Comparison of ENCODE assay signal across 8 cellular contexts in the genomic region with DNA sequence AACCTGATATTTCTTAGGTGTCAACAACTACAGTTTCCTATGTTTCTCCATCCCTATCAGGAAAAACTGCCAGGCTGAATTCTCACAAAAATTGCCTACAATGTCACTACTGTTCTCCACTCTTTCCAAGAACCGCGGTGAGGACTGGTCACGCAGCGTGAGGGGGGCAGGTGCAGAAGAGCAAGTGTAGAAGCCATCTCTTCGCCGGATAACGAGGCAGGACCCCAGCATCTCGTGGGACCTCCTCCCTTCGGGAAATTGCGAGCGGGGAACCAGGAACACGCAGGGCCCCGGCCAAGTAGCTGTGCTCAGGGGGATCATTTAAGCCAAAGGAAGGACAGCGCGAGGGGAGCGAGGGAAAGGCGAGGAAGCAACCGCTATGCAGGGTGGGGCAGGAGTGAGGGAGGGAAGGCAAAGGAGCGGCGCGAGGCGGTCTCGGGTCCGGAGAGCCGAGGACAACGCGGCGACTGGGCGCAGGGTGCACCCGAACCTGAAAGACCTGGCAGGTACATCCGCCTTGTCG. TPM values are rescaled to one million over a fixed set of nuclear protein-coding genes. Genes with fewer than 3 reads are reported as not detected.
DNase-seq lines count a peak whose midpoint lies in the region; ATAC-seq and TF ChIP-seq lines count a peak whose summit lies in the region.

No MANE protein-coding gene starts in this region.

- no peak for TF ChIP-seq EP300 in ovary (IDR thresholded peaks at IDR 0.05)

- peak; percentile 36 for DNase-seq in activated CD4-positive, alpha-beta memory T cell treated with anti-CD3 and anti-CD28 coated beads for 36 hours
- DNase-seq in foreskin fibroblast (peak in 1 of 2 donors; percentile 42), ovary (peak in 1 of 5 donors; percentile 19), activated gamma-delta T cell (lab: John Stamatoyannopoulos, UW) (no peak), NCI-H2029 treated with DMSO at 0.1 percent for 48 hours (lab: John Stamatoyannopoulos, UW) (no peak)

- H3K4me1 ChIP-seq in DOHH2 (ENCODE audit: control insufficient read depth, low read length) (peaks cover 36% of the 10 kb centered on the region), ovary (ENCODE audit: insufficient read depth) (peaks cover 3% of the 10 kb centered on the region)

- WGBS in ovary, 3 donors, result 0 to 1% (median 0%) methylated on average over 32 of the region's 32 CpGs

- H3K27me3 Mint-ChIP-seq in activated CD4-positive, alpha-beta memory T cell treated with anti-CD3 and anti-CD28 coated beads for 36 hours, result no peaks in the 10 kb centered on the region

- peaks cover 55% of the 10 kb centered on the region for H3K79me2 ChIP-seq in DOHH2 (ENCODE audit: control insufficient read depth, low read length)

- H3K4me1 Mint-ChIP-seq in activated CD4-positive, alpha-beta memory T cell treated with anti-CD3 and anti-CD28 coated beads for 36 hours (ENCODE audit: low read depth), result peaks cover 61% of the 10 kb centered on the region

- peak overlapping the region; percentile 99 for H3K4me2 ChIP-seq in DOHH2 (ENCODE audit: low read length)

- H3K4me3 ChIP-seq in DOHH2 (ENCODE audit: low read length), result peak overlapping the region; percentile 98
- H3K4me3 ChIP-seq in foreskin fibroblast (ENCODE audit: low read depth in 1 of 2, low read length in 2 of 2), result peak overlapping the region; percentile 86 to 90
- peak overlapping the region; percentile 93 for H3K4me3 ChIP-seq in ovary

- peaks cover 11% of the 10 kb centered on the region for H4K20me1 ChIP-seq in DOHH2 (ENCODE audit: control insufficient read depth, insufficient read depth, low read depth, low read length)

- TF ChIP-seq CTCF in DOHH2 (IDR thresholded peaks at IDR 0.05; ENCODE audit: low read depth, low read length, poor library complexity, severe bottlenecking), result no peak
- no peak for TF ChIP-seq CTCF in foreskin fibroblast (IDR thresholded peaks at IDR 0.05; ENCODE audit: low read depth, low read length)
- TF ChIP-seq CTCF in ovary (IDR thresholded peaks at IDR 0.05), result no peak

- intact Hi-C loops in activated CD4-positive, alpha-beta memory T cell treated with anti-CD3 and anti-CD28 coated beads for 36 hours (cut with micrococcal nuclease), result loop anchor here (1.0 to 10.0 kb wide), 9 partner anchors 43 to 705 kb away; partner anchors contain the start of genes ABHD12, ACSS1, CST7 and ENTPD6
- intact Hi-C loops in ovary (cut with DNase I), result loop anchor here (2.0 to 10.0 kb wide), 5 partner anchors 67 to 413 kb away; partner anchors contain the start of genes ABHD12 (in 1 of the 4), ACSS1 (in 1 of the 4), ENTPD6 (in 1 of the 4) and GINS1 (in 1 of the 4)

- POLR2A ChIA-PET in activated CD4-positive, alpha-beta memory T cell treated with anti-CD3 and anti-CD28 coated beads for 36 hours (lab: Charles Lee), result interaction anchor here (1.3 kb wide), 1 partner anchor 255 kb away, joined by 3 read pairs; no protein-coding TSS in a partner anchor

- CTCF ChIA-PET in activated CD4-positive, alpha-beta memory T cell treated with anti-CD3 and anti-CD28 coated beads for 36 hours (lab: Charles Lee), result interaction anchor here (0.6 to 0.7 kb wide), 2 partner anchors 67 to 203 kb away, joined by 3 to 4 read pairs; no protein-coding TSS in a partner anchor

- ATAC-seq in GM19452 (IDR thresholded peaks at IDR 0.05; ENCODE audit: unreplicated experiment), result peak; percentile 23
- peak; percentile 22 for ATAC-seq in HG03460 (IDR thresholded peaks at IDR 0.05; ENCODE audit: unreplicated experiment)

- peaks cover 6% of the 10 kb centered on the region for H3K36me3 Mint-ChIP-seq in activated CD4-positive, alpha-beta memory T cell treated with anti-CD3 and anti-CD28 coated beads for 36 hours

- H3K36me3 ChIP-seq in DOHH2 (ENCODE audit: control insufficient read depth, low read length), result peaks cover 13% of the 10 kb centered on the region
- no peaks in the 10 kb centered on the region for H3K36me3 ChIP-seq in ovary

- peaks cover 11% of the 10 kb centered on the region for H3K27me3 ChIP-seq in DOHH2 (ENCODE audit: control insufficient read depth, low read length)
- H3K27me3 ChIP-seq in ovary, result no peaks in the 10 kb centered on the region

- no peaks in the 10 kb centered on the region for H3K9me3 ChIP-seq in DOHH2 (ENCODE audit: control insufficient read depth, insufficient read depth, low read length)
- H3K9me3 ChIP-seq in ovary, result no peaks in the 10 kb centered on the region

- H3F3A ChIP-seq in DOHH2 (ENCODE audit: control insufficient read depth, insufficient read depth), result no peaks in the 10 kb centered on the region

- peak overlapping the region; percentile 87 for H3K27ac Mint-ChIP-seq in activated CD4-positive, alpha-beta memory T cell treated with anti-CD3 and anti-CD28 coated beads for 36 hours

- H3K27ac ChIP-seq in DOHH2 (ENCODE audit: low read depth, low read length) (peak overlapping the region; percentile 17; the same call in 1 of the 2 replicates), ovary (peak overlapping the region in 1 of 2 donors; percentile 92)

- no peaks in the 10 kb centered on the region for H3K9me3 Mint-ChIP-seq in activated CD4-positive, alpha-beta memory T cell treated with anti-CD3 and anti-CD28 coated beads for 36 hours

- H3K9me2 ChIP-seq in DOHH2 (replicated peaks; ENCODE audit: control insufficient read depth, low read length), result no peaks in the 10 kb centered on the region

- no peak for TF ChIP-seq POLR2A in ovary (IDR thresholded peaks at IDR 0.05)

- H3K4me3 Mint-ChIP-seq in activated CD4-positive, alpha-beta memory T cell treated with anti-CD3 and anti-CD28 coated beads for 36 hours, result peak overlapping the region; percentile 95

RNA-seq across cellular contexts. Expression of gene APMAP, which starts 0.6 kb away (rescaled TPM):
- total RNA-seq in activated CD4-positive, alpha-beta memory T cell treated with anti-CD3 and anti-CD28 coated beads for 36 hours, result 10 to 100 TPM; 45.5 to 46.6 TPM
- total RNA-seq in ovary, result 10 to 100 TPM; 23.5 to 59.0 (median 45.3) TPM
- polyA plus RNA-seq in ovary, result 100 to 1,000 TPM in 1 of 2 donors, 10 to 100 TPM in 1; 46.0 to 103 TPM

RNA-seq across cellular contexts. Expression of gene CST7, which starts 42.9 kb away (rescaled TPM):
- total RNA-seq in activated CD4-positive, alpha-beta memory T cell treated with anti-CD3 and anti-CD28 coated beads for 36 hours, result 10 to 100 TPM; 81.8 to 83.1 TPM
- 1 to 10 TPM in 3 of 7 donors, under 1 TPM in 3, not detected in 1; 0.48 to 1.2 (median 0.90) TPM for total RNA-seq in ovary
- 1 to 10 TPM; 1.1 to 5.9 TPM for polyA plus RNA-seq in ovary

Comparison
In these comparisons a context has a peak if more than half of its experiments do, and no peak if none do; other contexts are left out.
1. RNA of gene CST7, which starts 42.9 kb away (total RNA-seq): 81.8 to 83.1 TPM in activated CD4-positive, alpha-beta memory T cell treated with anti-CD3 and anti-CD28 coated beads for 36 hours; 0.48 to 1.2 TPM in ovary; every median in the first group is over 10 times any median in the second.
2. Peak in every context shown above with its lines, with median percentiles within 50 percentile points of each other: H3K4me3 ChIP-seq.